Comparison of ENCODE assay signal across 13 cellular contexts in the genomic region with DNA sequence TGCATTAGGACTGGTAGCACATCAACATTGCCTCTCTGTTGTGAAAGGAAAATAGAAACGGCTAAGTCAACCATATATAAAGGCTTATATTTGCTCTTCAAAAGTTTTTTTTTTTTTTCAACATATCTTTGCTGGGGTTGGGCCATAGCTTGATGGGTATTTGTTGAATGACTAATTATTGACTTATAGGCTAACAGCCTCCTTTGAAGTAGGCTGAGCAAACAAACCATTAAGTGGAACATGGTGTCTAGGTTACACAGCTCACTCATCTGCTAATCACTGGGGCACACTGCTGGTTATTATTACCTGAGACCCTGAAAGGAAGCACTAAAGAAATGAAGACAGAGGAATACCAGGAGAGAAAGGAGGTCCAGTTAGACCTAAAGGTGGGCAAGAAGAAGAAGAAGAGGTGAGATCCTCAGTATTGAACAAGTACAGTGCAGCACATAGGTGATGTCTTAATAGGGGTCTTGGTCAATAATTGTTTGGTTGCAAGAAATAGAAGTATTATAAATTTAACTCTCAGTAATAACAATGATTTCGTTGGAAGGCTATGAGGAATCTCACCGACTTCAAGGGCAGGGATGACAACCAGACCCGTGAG.
A peak's percentile ranks its signal among the peaks of the same experiment; 100 is the strongest.
DNase-seq lines count a peak whose midpoint lies in the region; ATAC-seq and TF ChIP-seq lines count a peak whose summit lies in the region.
"Had no signal": no experiment of that assay in that cellular context is flagged by ENCODE, and none has a peak within 500 bp of the region (broad histone marks: within the 10 kb centered on the region; RNA-seq: fewer than 3 reads in every experiment).

No MANE protein-coding gene starts in this region.

- H3K4me2 ChIP-seq in mammary epithelial cell (ENCODE audit: insufficient read depth, low read depth, low read length) (no peak overlapping the region), smooth muscle cell (no peak overlapping the region)

- H3K79me2 ChIP-seq in mammary epithelial cell (ENCODE audit: insufficient read depth, low read length) (no peaks in the 10 kb centered on the region), smooth muscle cell (ENCODE audit: low read depth) (no peaks in the 10 kb centered on the region)

- no peak for TF ChIP-seq POLR2A in breast epithelium (IDR thresholded peaks at IDR 0.05)
- TF ChIP-seq POLR2A in gastrocnemius medialis (IDR thresholded peaks at IDR 0.05), result no peak

- CTCF ChIA-PET in MCF 10A (lab: Yijun Ruan, JAX) (interaction anchor here (0.6 to 1.3 kb wide), 6 partner anchors 14 to 825 kb away, joined by 3 to 5 read pairs (median 3); no protein-coding TSS in a partner anchor), mammary epithelial cell (lab: Charles Lee; ENCODE audit: low non-redundant PET) (no interaction called here)

- H3K4me3 ChIP-seq in breast epithelium (no peak overlapping the region), mammary epithelial cell (replicated peaks in 1 of 3; ENCODE audit: insufficient read depth in 1 of 3, low read depth in 2 of 3, low read length in 3 of 3) (no peak overlapping the region), gastrocnemius medialis (no peak overlapping the region), smooth muscle cell (no peak overlapping the region)
- H3K4me3 ChIP-seq: SK-N-MC had no signal

- peaks cover 10% of the 10 kb centered on the region for H3K27me3 Mint-ChIP-seq in MCF 10A (ENCODE audit: insufficient read depth, unreplicated experiment)

- H4K20me1 ChIP-seq in mammary epithelial cell (ENCODE audit: insufficient read depth, low read length) (no peaks in the 10 kb centered on the region), smooth muscle cell (ENCODE audit: low read depth) (no peaks in the 10 kb centered on the region)

- no peak for ATAC-seq in gastrocnemius medialis
- ATAC-seq: left cardiac atrium, natural killer cell had no signal

- H3K9me3 Mint-ChIP-seq in MCF 10A (ENCODE audit: unreplicated experiment), result no peaks in the 10 kb centered on the region
- H3K9me3 Mint-ChIP-seq: natural killer cell had no signal

- TF ChIP-seq CTCF in MCF 10A (IDR thresholded peaks at IDR 0.05; ENCODE audit: unreplicated experiment) (no peak), breast epithelium (IDR thresholded peaks at IDR 0.05) (no peak), mammary epithelial cell (conservative IDR thresholded peaks at IDR 0.05 in 1 of 2, IDR thresholded peaks at IDR 0.05 in 1 of 2; ENCODE audit: extremely low read depth in 1 of 2, insufficient read depth in 1 of 2, low read depth in 1 of 2, low read length in 2 of 2) (no peak), gastrocnemius medialis (IDR thresholded peaks at IDR 0.05 in 4 of 5, conservative IDR thresholded peaks at IDR 0.05 in 1 of 5) (no peak), smooth muscle cell (IDR thresholded peaks at IDR 0.05; ENCODE audit: borderline replicate concordance, insufficient read depth, poor library complexity, severe bottlenecking) (no peak)

- no peaks in the 10 kb centered on the region for H3K36me3 Mint-ChIP-seq in MCF 10A (ENCODE audit: insufficient read depth, unreplicated experiment)
- H3K36me3 Mint-ChIP-seq: natural killer cell had no signal

- no peaks in the 10 kb centered on the region for H3F3A ChIP-seq in smooth muscle cell (ENCODE audit: low read depth)

- H3K4me3 Mint-ChIP-seq in MCF 10A (ENCODE audit: unreplicated experiment), result no peak overlapping the region
- H3K4me3 Mint-ChIP-seq: natural killer cell had no signal

- 82% methylated on average over 4 of the region's 4 CpGs for WGBS in mammary epithelial cell (ENCODE audit: low coverage, missing lambda C conversion rate)
- 82% methylated on average over 4 of the region's 4 CpGs for whole genome bisulfite sequencing in smooth muscle cell (ENCODE audit: low lambda C conversion rate)

- no peak overlapping the region for H2AFZ ChIP-seq in mammary epithelial cell (ENCODE audit: low read depth, low read length)
- H2AFZ ChIP-seq in smooth muscle cell (ENCODE audit: low read depth), result no peak overlapping the region

- BruUV-seq in MCF 10A (replicated peaks; lab: Mats Ljungman, UMichigan) (no TSS peak), mammary epithelial cell (replicated peaks; lab: Mats Ljungman, UMichigan) (no TSS peak)

- H3K9me3 ChIP-seq in breast epithelium, result no peaks in the 10 kb centered on the region
- no peaks in the 10 kb centered on the region for H3K9me3 ChIP-seq in mammary epithelial cell (replicated peaks; ENCODE audit: insufficient read depth, low read length)
- no peaks in the 10 kb centered on the region for H3K9me3 ChIP-seq in gastrocnemius medialis
- no peaks in the 10 kb centered on the region for H3K9me3 ChIP-seq in smooth muscle cell (replicated peaks; ENCODE audit: low read depth)

- H3K36me3 ChIP-seq in breast epithelium (no peaks in the 10 kb centered on the region), mammary epithelial cell (ENCODE audit: insufficient read depth, low read length) (no peaks in the 10 kb centered on the region), gastrocnemius medialis (no peaks in the 10 kb centered on the region), smooth muscle cell (ENCODE audit: low read depth) (no peaks in the 10 kb centered on the region)

- intact Hi-C loops in MCF 10A (cut with micrococcal nuclease) (no loop called here), breast epithelium (cut with DNase I; ENCODE audit: low total_unique reads) (no loop called here), mammary epithelial cell (cut with micrococcal nuclease) (no loop called here), gastrocnemius medialis (cut with DNase I; ENCODE audit: low total_unique reads) (loop anchor here (10.0 kb wide), 1 partner anchor 117 kb away; no protein-coding TSS in a partner anchor)

- in situ Hi-C loops in mammary epithelial cell (cut with MboI; ENCODE audit: low sequenced_read_pairs in 2 of 2), result no loop called here
- in situ Hi-C loops in gastrocnemius medialis (cut with MboI; ENCODE audit: low sequenced_read_pairs in 4 of 4), result no loop called here

- POLR2A ChIA-PET in MCF 10A (lab: Yijun Ruan, JAX), result interaction anchor here (0.5 to 1.6 kb wide), 3 partner anchors 13 to 508 kb away, joined by 3 to 6 read pairs (median 4); no protein-coding TSS in a partner anchor

- H3K9ac ChIP-seq in mammary epithelial cell (ENCODE audit: insufficient read depth, low read length) (no peak overlapping the region), smooth muscle cell (ENCODE audit: low read depth) (no peak overlapping the region)

- H3K27ac ChIP-seq in breast epithelium (peak overlapping the region in 1 of 2 donors; percentile 25), mammary epithelial cell (ENCODE audit: insufficient read depth, low read depth, low read length) (no peak overlapping the region), gastrocnemius medialis (no peak overlapping the region), smooth muscle cell (ENCODE audit: low read depth) (no peak overlapping the region)
- H3K27ac ChIP-seq: SK-N-MC had no signal

- H3K4me1 ChIP-seq in breast epithelium (peaks cover 0 to 13% of the 10 kb centered on the region in 2 donors), mammary epithelial cell (ENCODE audit: insufficient read depth, low read length) (no peaks in the 10 kb centered on the region), gastrocnemius medialis (peaks cover 22 to 47% of the 10 kb centered on the region in 2 donors), smooth muscle cell (ENCODE audit: low read depth) (no peaks in the 10 kb centered on the region)

- H3K27ac Mint-ChIP-seq in MCF 10A (ENCODE audit: low read depth, unreplicated experiment), result no peak overlapping the region
- H3K27ac Mint-ChIP-seq: natural killer cell had no signal

- peaks cover 39% of the 10 kb centered on the region for H3K4me1 Mint-ChIP-seq in MCF 10A (ENCODE audit: insufficient read depth, unreplicated experiment)

- dilution Hi-C loops in mammary epithelial cell (cut with HindIII; ENCODE audit: low sequenced_read_pairs), result no loop called here

- H3K27me3 ChIP-seq in breast epithelium (no peaks in the 10 kb centered on the region), mammary epithelial cell (ENCODE audit: insufficient read depth, low read length) (peaks cover 2% of the 10 kb centered on the region), gastrocnemius medialis (no peaks in the 10 kb centered on the region), smooth muscle cell (ENCODE audit: low read depth) (no peaks in the 10 kb centered on the region)

- peak; percentile 53 for DNase-seq in MCF 10A (ENCODE audit: unreplicated experiment)
- DNase-seq in breast epithelium (ENCODE audit: low spot score in 2 of 2), result no peak
- DNase-seq in NCI-H510A (lab: John Stamatoyannopoulos, UW), result peak; percentile 56
- peak; percentile 19 for DNase-seq in mammary epithelial cell
- no peak for DNase-seq in NOMO-1 treated with dmso at 0.1 percent for 144 hours (lab: John Stamatoyannopoulos, UW; ENCODE audit: unreplicated experiment)
- no peak for DNase-seq in gastrocnemius medialis
- DNase-seq in stimulated activated CD4-positive, alpha-beta T cell treated with anti-CD3 and anti-CD28 coated beads, Interleukin-1b, Interleukin-23, amount 100 ng/mL, for 48 hours, result no peak
- no peak for DNase-seq in smooth muscle cell (lab: John Stamatoyannopoulos, UW; ENCODE audit: unreplicated experiment)
- DNase-seq: activated CD4-positive, CD25-positive, alpha-beta regulatory T cell; amygdala; left cardiac atrium; natural killer cell had no signal

Comparison
In these comparisons a context has a peak if more than half of its experiments do, and no peak if none do; other contexts are left out.
1. DNase-seq: peak in MCF 10A (single experiment), NCI-H510A (single experiment) and mammary epithelial cell (single experiment); none in breast epithelium (0 of 2), NOMO-1 treated with dmso at 0.1 percent for 144 hours (single experiment), gastrocnemius medialis (0 of 2), stimulated activated CD4-positive, alpha-beta T cell treated with anti-CD3 and anti-CD28 coated beads, Interleukin-1b, Interleukin-23, amount 100 ng/mL, for 48 hours (single experiment) and smooth muscle cell (single experiment).